14 cellular contexts compared by ENCODE assay signal in the genomic region with DNA sequence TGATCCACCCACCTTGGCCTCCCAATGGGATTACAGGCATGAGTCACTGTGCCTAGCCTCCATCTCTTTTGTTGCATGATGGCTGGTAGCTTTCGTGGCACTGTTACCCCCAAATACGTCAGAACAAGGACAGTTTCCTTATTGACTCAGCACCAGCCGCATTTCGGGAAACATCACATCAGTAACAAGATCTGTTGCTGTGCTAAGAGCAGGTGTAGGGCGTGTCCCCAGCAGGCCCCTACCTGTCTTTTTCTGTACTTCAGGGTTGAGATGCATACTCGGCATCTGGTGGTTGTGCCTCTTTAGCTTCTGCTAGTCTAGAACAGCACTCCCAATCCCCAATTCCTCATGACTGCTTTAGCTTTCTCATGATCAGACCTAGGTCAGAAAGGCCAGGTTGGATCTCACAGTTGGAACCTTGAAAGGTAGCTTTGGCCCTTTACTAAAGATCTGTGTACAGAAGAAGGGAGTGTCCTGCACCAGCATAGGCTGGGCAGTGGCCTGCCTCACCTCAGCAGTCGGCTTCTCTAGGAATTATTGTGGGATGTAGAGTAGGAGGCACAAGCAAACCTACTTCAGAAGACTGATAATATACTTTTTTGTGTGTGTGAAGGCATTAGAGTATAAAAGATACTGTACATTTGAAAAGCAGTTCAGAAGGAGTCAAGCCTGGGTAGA. TPM values are rescaled to one million over a fixed set of nuclear protein-coding genes. Genes with fewer than 3 reads are reported as not detected.
DNase-seq lines count a peak whose midpoint lies in the region; ATAC-seq and TF ChIP-seq lines count a peak whose summit lies in the region.
"Had no signal": no experiment of that assay in that cellular context is flagged by ENCODE, and none has a peak within 500 bp of the region (broad histone marks: within the 10 kb centered on the region; RNA-seq: fewer than 3 reads in every experiment).

No MANE protein-coding gene starts in this region.

- H3K27me3 Mint-ChIP-seq in activated CD8-positive, alpha-beta T cell treated with anti-CD3 and anti-CD28 coated beads, Interleukin-2, amount 10 ng/mL, durations not matched to agents 7 days and 5 days (ENCODE audit: low read depth) = no peaks in the 10 kb centered on the region
- H3K27me3 Mint-ChIP-seq in activated CD8-positive, alpha-beta T cell treated with anti-CD3 and anti-CD28 coated beads for 36 hours = no peaks in the 10 kb centered on the region
- no peaks in the 10 kb centered on the region for H3K27me3 Mint-ChIP-seq in central memory CD8-positive, alpha-beta T cell
- H3K27me3 Mint-ChIP-seq in CD8-positive, alpha-beta memory T cell = no peaks in the 10 kb centered on the region
- H3K27me3 Mint-ChIP-seq: dendritic cell treated with granulocyte-macrophage colony-stimulating factor and Interleukin-4, amounts not matched to agents 40 ng/mL and 50 ng/mL, for 4 days had no signal

- peaks cover 66% of the 10 kb centered on the region for H3K4me1 Mint-ChIP-seq in activated CD8-positive, alpha-beta T cell treated with anti-CD3 and anti-CD28 coated beads, Interleukin-2, amount 10 ng/mL, durations not matched to agents 7 days and 5 days (ENCODE audit: low read depth)
- peaks cover 20% of the 10 kb centered on the region for H3K4me1 Mint-ChIP-seq in activated CD8-positive, alpha-beta T cell treated with anti-CD3 and anti-CD28 coated beads for 36 hours (ENCODE audit: low read depth)
- peaks cover 17% of the 10 kb centered on the region for H3K4me1 Mint-ChIP-seq in central memory CD8-positive, alpha-beta T cell
- peaks cover 13 to 32% (median 14%) of the 10 kb centered on the region in 3 donors for H3K4me1 Mint-ChIP-seq in CD8-positive, alpha-beta memory T cell

- no peak overlapping the region for H3K27ac ChIP-seq in CD8-positive, alpha-beta memory T cell (ENCODE audit: low read depth, low read length)

- POLR2A ChIA-PET in activated CD8-positive, alpha-beta T cell treated with anti-CD3 and anti-CD28 coated beads, Interleukin-2, amount 10 ng/mL, durations not matched to agents 7 days and 5 days (lab: Charles Lee) = interaction anchor here (0.6 to 1.5 kb wide), 3 partner anchors 8 to 37 kb away, joined by 3 to 7 read pairs (median 3); partner anchors contain the start of gene NSD2
- POLR2A ChIA-PET in activated CD8-positive, alpha-beta T cell treated with anti-CD3 and anti-CD28 coated beads for 36 hours (lab: Charles Lee) = interaction anchor here (1.3 kb wide), 1 partner anchor 38 kb away, joined by 4 read pairs; no protein-coding TSS in a partner anchor
- POLR2A ChIA-PET in CD8-positive, alpha-beta memory T cell (lab: Charles Lee) = no interaction called here

- H3K4me3 ChIP-seq in CD8-positive, alpha-beta memory T cell (ENCODE audit: low read length) = no peak overlapping the region

- TF ChIP-seq CTCF in activated CD8-positive, alpha-beta T cell treated with anti-CD3 and anti-CD28 coated beads for 36 hours (IDR thresholded peaks at IDR 0.05) = no peak
- no peak for TF ChIP-seq CTCF in GM13976 (IDR thresholded peaks at IDR 0.05; ENCODE audit: borderline replicate concordance, control extremely low read depth, extremely low read depth, insufficient read depth, missing control alignments)

- no peak for DNase-seq in activated CD8-positive, alpha-beta T cell treated with anti-CD3 and anti-CD28 coated beads, Interleukin-2, amount 10 ng/mL, durations not matched to agents 7 days and 5 days
- no peak for DNase-seq in activated CD8-positive, alpha-beta T cell treated with anti-CD3 and anti-CD28 coated beads for 36 hours
- DNase-seq in NCI-H187 treated with DMSO at 0.1 percent for 48 hours (lab: John Stamatoyannopoulos, UW) = peak; percentile 37
- no peak for DNase-seq in central memory CD8-positive, alpha-beta T cell (ENCODE audit: low spot score in 2 of 2)
- peak; percentile 26 for DNase-seq in sciatic nerve (ENCODE audit: low spot score)
- no peak for DNase-seq in GM13976 (ENCODE audit: low spot score)
- no peak for DNase-seq in CD8-positive, alpha-beta memory T cell
- DNase-seq: activated CD4-positive, alpha-beta T cell treated with anti-CD3 and anti-CD28 coated beads for 48 hours; left cardiac atrium; NCI-H146; SW 1271 had no signal

- no peak overlapping the region for H3K4me3 Mint-ChIP-seq in activated CD8-positive, alpha-beta T cell treated with anti-CD3 and anti-CD28 coated beads, Interleukin-2, amount 10 ng/mL, durations not matched to agents 7 days and 5 days
- no peak overlapping the region for H3K4me3 Mint-ChIP-seq in activated CD8-positive, alpha-beta T cell treated with anti-CD3 and anti-CD28 coated beads for 36 hours
- H3K4me3 Mint-ChIP-seq in central memory CD8-positive, alpha-beta T cell = no peak overlapping the region
- H3K4me3 Mint-ChIP-seq in CD8-positive, alpha-beta memory T cell = no peak overlapping the region
- H3K4me3 Mint-ChIP-seq: dendritic cell treated with granulocyte-macrophage colony-stimulating factor and Interleukin-4, amounts not matched to agents 40 ng/mL and 50 ng/mL, for 4 days had no signal

- CTCF ChIA-PET in activated CD8-positive, alpha-beta T cell treated with anti-CD3 and anti-CD28 coated beads, Interleukin-2, amount 10 ng/mL, durations not matched to agents 7 days and 5 days (lab: Charles Lee) = interaction anchor here (0.6 to 4.6 kb wide), 3 partner anchors 9 to 53 kb away, joined by 3 to 42 read pairs (median 3); no protein-coding TSS in a partner anchor
- CTCF ChIA-PET in activated CD8-positive, alpha-beta T cell treated with anti-CD3 and anti-CD28 coated beads for 36 hours (lab: Charles Lee) = interaction anchor here (1.5 to 4.2 kb wide), 3 partner anchors 8 to 65 kb away, joined by 3 to 42 read pairs (median 4); no protein-coding TSS in a partner anchor
- CTCF ChIA-PET in CD8-positive, alpha-beta memory T cell (lab: Charles Lee) = interaction anchor here (1.8 to 4.3 kb wide), 2 partner anchors 9 to 215 kb away, joined by 4 to 35 read pairs; no protein-coding TSS in a partner anchor

- intact Hi-C loops in activated CD8-positive, alpha-beta T cell treated with anti-CD3 and anti-CD28 coated beads for 36 hours (cut with micrococcal nuclease) = loop anchor here (10.0 kb wide), 1 partner anchor 53 kb away; the partner anchor contains the start of gene LETM1
- intact Hi-C loops in sciatic nerve (cut with DNase I) = no loop called here

- in situ Hi-C loops in GM13976 (cut with MboI; ENCODE audit: low sequenced_read_pairs, unreplicated experiment) = loop anchor here (10.0 kb wide), 1 partner anchor 93 kb away; no protein-coding TSS in a partner anchor

- no peak for ATAC-seq in activated CD8-positive, alpha-beta T cell treated with anti-CD3 and anti-CD28 coated beads, Interleukin-2, amount 10 ng/mL, durations not matched to agents 7 days and 5 days
- no peak for ATAC-seq in activated CD8-positive, alpha-beta T cell treated with anti-CD3 and anti-CD28 coated beads for 36 hours
- no peak for ATAC-seq in central memory CD8-positive, alpha-beta T cell (replicated peaks; ENCODE audit: extremely low read depth, poor library complexity, severe bottlenecking)
- ATAC-seq in sciatic nerve (no peak), GM19455 (IDR thresholded peaks at IDR 0.05; ENCODE audit: unreplicated experiment) (no peak)
- ATAC-seq: HCT116, left cardiac atrium had no signal

- no peaks in the 10 kb centered on the region for H3K27me3 ChIP-seq in CD8-positive, alpha-beta memory T cell (ENCODE audit: insufficient read depth, low read length, poor library complexity, severe bottlenecking)

- peaks cover 9% of the 10 kb centered on the region for H3K4me1 ChIP-seq in CD8-positive, alpha-beta memory T cell (ENCODE audit: insufficient read depth, low read length)

- peaks cover 11% of the 10 kb centered on the region for H3K36me3 ChIP-seq in CD8-positive, alpha-beta memory T cell (ENCODE audit: insufficient read depth, low read length)

- H3K27ac Mint-ChIP-seq in activated CD8-positive, alpha-beta T cell treated with anti-CD3 and anti-CD28 coated beads, Interleukin-2, amount 10 ng/mL, durations not matched to agents 7 days and 5 days = peak overlapping the region; percentile 64
- no peak overlapping the region for H3K27ac Mint-ChIP-seq in activated CD8-positive, alpha-beta T cell treated with anti-CD3 and anti-CD28 coated beads for 36 hours
- peak overlapping the region; percentile 3 for H3K27ac Mint-ChIP-seq in central memory CD8-positive, alpha-beta T cell (ENCODE audit: low read depth)
- peak overlapping the region in 4 of 8 donors; percentile 14 to 62 (median 41) for H3K27ac Mint-ChIP-seq in CD8-positive, alpha-beta memory T cell
- H3K27ac Mint-ChIP-seq: dendritic cell treated with granulocyte-macrophage colony-stimulating factor and Interleukin-4, amounts not matched to agents 40 ng/mL and 50 ng/mL, for 4 days had no signal

- H3K36me3 Mint-ChIP-seq in activated CD8-positive, alpha-beta T cell treated with anti-CD3 and anti-CD28 coated beads, Interleukin-2, amount 10 ng/mL, durations not matched to agents 7 days and 5 days (ENCODE audit: low read depth) = peaks cover 68% of the 10 kb centered on the region
- H3K36me3 Mint-ChIP-seq in activated CD8-positive, alpha-beta T cell treated with anti-CD3 and anti-CD28 coated beads for 36 hours (ENCODE audit: low read depth) = peaks cover 60% of the 10 kb centered on the region
- peaks cover 15% of the 10 kb centered on the region for H3K36me3 Mint-ChIP-seq in central memory CD8-positive, alpha-beta T cell (ENCODE audit: insufficient read depth)
- peaks cover 0 to 61% (median 18%) of the 10 kb centered on the region in 3 donors for H3K36me3 Mint-ChIP-seq in CD8-positive, alpha-beta memory T cell

- no peaks in the 10 kb centered on the region for H3K9me3 ChIP-seq in CD8-positive, alpha-beta memory T cell (ENCODE audit: low read length)

- H3K9me3 Mint-ChIP-seq in activated CD8-positive, alpha-beta T cell treated with anti-CD3 and anti-CD28 coated beads, Interleukin-2, amount 10 ng/mL, durations not matched to agents 7 days and 5 days (ENCODE audit: insufficient read depth) = no peaks in the 10 kb centered on the region
- no peaks in the 10 kb centered on the region for H3K9me3 Mint-ChIP-seq in activated CD8-positive, alpha-beta T cell treated with anti-CD3 and anti-CD28 coated beads for 36 hours
- H3K9me3 Mint-ChIP-seq in central memory CD8-positive, alpha-beta T cell = no peaks in the 10 kb centered on the region
- H3K9me3 Mint-ChIP-seq in CD8-positive, alpha-beta memory T cell = no peaks in the 10 kb centered on the region
- H3K9me3 Mint-ChIP-seq: dendritic cell treated with granulocyte-macrophage colony-stimulating factor and Interleukin-4, amounts not matched to agents 40 ng/mL and 50 ng/mL, for 4 days had no signal

RNA-seq across cellular contexts. Expression of gene NSD2, which starts 36.8 kb away (rescaled TPM):
- 100 to 1,000 TPM; 287 to 290 TPM for total RNA-seq in activated CD8-positive, alpha-beta T cell treated with anti-CD3 and anti-CD28 coated beads, Interleukin-2, amount 10 ng/mL, durations not matched to agents 7 days and 5 days
- 100 to 1,000 TPM; 219 TPM for total RNA-seq in activated CD8-positive, alpha-beta T cell treated with anti-CD3 and anti-CD28 coated beads for 36 hours
- total RNA-seq in sciatic nerve = 51.4 TPM
- 100 to 1,000 TPM; 150 to 152 TPM for total RNA-seq in CD8-positive, alpha-beta memory T cell
- polyA plus RNA-seq in CD8-positive, alpha-beta memory T cell = 9.0 TPM

RNA-seq across cellular contexts. Expression of gene LETM1, which starts 52.0 kb away (rescaled TPM):
- 10 to 100 TPM; 56.6 to 58.9 TPM for total RNA-seq in activated CD8-positive, alpha-beta T cell treated with anti-CD3 and anti-CD28 coated beads, Interleukin-2, amount 10 ng/mL, durations not matched to agents 7 days and 5 days
- total RNA-seq in activated CD8-positive, alpha-beta T cell treated with anti-CD3 and anti-CD28 coated beads for 36 hours = 10 to 100 TPM; 49.4 to 53.2 TPM
- 37.9 TPM for total RNA-seq in sciatic nerve
- 10 to 100 TPM; 85.4 to 87.3 TPM for total RNA-seq in CD8-positive, alpha-beta memory T cell
- 15.5 TPM for polyA plus RNA-seq in CD8-positive, alpha-beta memory T cell

Comparison
In these comparisons a context has a peak if more than half of its experiments do, and no peak if none do; other contexts are left out.
1. DNase-seq: peak in NCI-H187 treated with DMSO at 0.1 percent for 48 hours (single experiment) and sciatic nerve (single experiment); none in activated CD8-positive, alpha-beta T cell treated with anti-CD3 and anti-CD28 coated beads, Interleukin-2, amount 10 ng/mL, durations not matched to agents 7 days and 5 days (single experiment), activated CD8-positive, alpha-beta T cell treated with anti-CD3 and anti-CD28 coated beads for 36 hours (single experiment), central memory CD8-positive, alpha-beta T cell (0 of 2), GM13976 (single experiment) and CD8-positive, alpha-beta memory T cell (0 of 5).